ENCODE assay signal across 1 cellular context in the genomic region with DNA sequence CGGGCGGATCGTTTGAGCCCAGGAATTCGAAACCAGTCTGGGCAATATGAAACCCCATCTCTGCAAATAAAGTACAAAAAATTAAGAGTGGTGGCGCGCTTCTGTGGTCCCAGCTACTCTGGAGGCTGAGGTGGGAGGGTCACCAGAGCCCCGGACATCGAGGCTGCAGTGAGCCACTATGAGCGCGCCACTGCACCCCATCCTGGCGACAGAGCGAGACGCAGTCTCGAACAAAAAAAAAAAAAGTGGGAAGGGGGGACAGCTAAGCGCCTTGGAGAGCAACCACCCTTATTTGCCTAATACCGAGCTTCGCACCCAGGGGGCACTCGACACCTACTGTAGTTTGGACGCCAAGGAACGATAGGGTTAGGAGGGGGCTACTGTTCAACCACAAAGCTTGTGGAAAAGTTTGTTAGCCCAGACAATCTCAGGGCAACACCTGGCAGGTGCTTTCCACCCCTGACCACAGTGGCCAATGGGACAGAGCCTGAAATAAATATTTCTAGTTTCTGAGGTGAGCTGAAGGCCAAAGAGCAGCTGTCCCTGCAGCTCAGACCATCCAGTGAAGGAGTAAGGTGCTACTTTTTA.
TF ChIP-seq lines count a peak whose summit lies in the region.

No MANE protein-coding gene starts in this region.

TF ChIP-seq in HEK293, 187 proteins besides CTCF, POLR2A, EP300 and RAD21 (continued from another document):
- TF ChIP-seq, protein P1, sequence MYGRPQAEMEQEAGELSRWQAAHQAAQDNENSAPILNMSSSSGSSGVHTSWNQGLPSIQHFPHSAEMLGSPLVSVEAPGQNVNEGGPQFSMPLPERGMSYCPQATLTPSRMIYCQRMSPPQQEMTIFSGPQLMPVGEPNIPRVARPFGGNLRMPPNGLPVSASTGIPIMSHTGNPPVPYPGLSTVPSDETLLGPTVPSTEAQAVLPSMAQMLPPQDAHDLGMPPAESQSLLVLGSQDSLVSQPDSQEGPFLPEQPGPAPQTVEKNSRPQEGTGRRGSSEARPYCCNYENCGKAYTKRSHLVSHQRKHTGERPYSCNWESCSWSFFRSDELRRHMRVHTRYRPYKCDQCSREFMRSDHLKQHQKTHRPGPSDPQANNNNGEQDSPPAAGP (tag by site-specific recombination; IDR thresholded peaks at IDR 0.05), result peak; percentile 50; the same call in 1 of the 2 replicates
- TF ChIP-seq ZNF24 (tag by site-specific recombination; IDR thresholded peaks at IDR 0.05) (0 out of 2 replicates have a peak, but pooled peaks have one; percentile 19), KLF16 (tag by site-specific recombination; IDR thresholded peaks at IDR 0.05) (no peak), ZFP41 (tag by site-specific recombination; IDR thresholded peaks at IDR 0.05; ENCODE audit: borderline replicate concordance) (no peak), KLF9 (tag by site-specific recombination; IDR thresholded peaks at IDR 0.05; ENCODE audit: low read depth) (0 out of 2 replicates have a peak, but pooled peaks have one; percentile 14), ZNF76 (tag by site-specific recombination; IDR thresholded peaks at IDR 0.05; ENCODE audit: borderline replicate concordance, low read depth) (no peak), ZNF555 (tag by site-specific recombination; conservative IDR thresholded peaks at IDR 0.05) (no peak), GFI1B (tag by site-specific recombination; IDR thresholded peaks at IDR 0.05) (no peak), ZNF302 (tag by site-specific recombination; IDR thresholded peaks at IDR 0.05; ENCODE audit: low read depth) (no peak), ZFP3 (tag by site-specific recombination; IDR thresholded peaks at IDR 0.05; ENCODE audit: low read depth) (no peak), ZNF747 (tag by site-specific recombination; IDR thresholded peaks at IDR 0.05) (no peak), KLF1 (tag by site-specific recombination; IDR thresholded peaks at IDR 0.05) (no peak), ZNF664 (tag by site-specific recombination; IDR thresholded peaks at IDR 0.05) (no peak), ZNF530 (tag by site-specific recombination; IDR thresholded peaks at IDR 0.05; ENCODE audit: low read depth) (no peak), ZNF677 (tag by site-specific recombination; IDR thresholded peaks at IDR 0.05) (no peak), ZBTB8A (tag by site-specific recombination; IDR thresholded peaks at IDR 0.05) (no peak), HOXD13 (CRISPR knock-in tag; IDR thresholded peaks at IDR 0.05; ENCODE audit: borderline replicate concordance) (no peak), KLF10 (tag by site-specific recombination; IDR thresholded peaks at IDR 0.05) (no peak), MYNN (tag by site-specific recombination; IDR thresholded peaks at IDR 0.05; ENCODE audit: borderline replicate concordance) (no peak), ZNF404 (tag by site-specific recombination; IDR thresholded peaks at IDR 0.05) (no peak), ZNF658 (tag by site-specific recombination; IDR thresholded peaks at IDR 0.05) (no peak), ZNF610 (tag by site-specific recombination; IDR thresholded peaks at IDR 0.05; ENCODE audit: borderline replicate concordance) (peak; percentile 16; the same call in 1 of the 2 replicates), SP3 (tag by site-specific recombination; IDR thresholded peaks at IDR 0.05) (no peak), ZNF184 (tag by site-specific recombination; IDR thresholded peaks at IDR 0.05) (no peak), SCRT2 (tag by site-specific recombination; IDR thresholded peaks at IDR 0.05) (no peak), ZNF223 (tag by site-specific recombination; IDR thresholded peaks at IDR 0.05) (no peak), ZBTB21 (tag by site-specific recombination; IDR thresholded peaks at IDR 0.05) (no peak), ZNF660 (tag by site-specific recombination; IDR thresholded peaks at IDR 0.05) (peak; percentile 75; the same call in 1 of the 2 replicates), ZNF792 (tag by site-specific recombination; IDR thresholded peaks at IDR 0.05) (no peak), ZNF292 (tag by site-specific recombination; IDR thresholded peaks at IDR 0.05; ENCODE audit: borderline replicate concordance, low read depth) (no peak), TCF7L2 (IDR thresholded peaks at IDR 0.05; ENCODE audit: borderline replicate concordance, low read depth, low read length) (no peak), ZBTB17 (tag by site-specific recombination; IDR thresholded peaks at IDR 0.05) (peak; percentile 78), ZNF157 (tag by site-specific recombination; IDR thresholded peaks at IDR 0.05) (no peak), ZNF248 (tag by site-specific recombination; IDR thresholded peaks at IDR 0.05) (no peak), REPIN1 (tag by site-specific recombination; IDR thresholded peaks at IDR 0.05; ENCODE audit: low read depth) (no peak), ZNF768 (tag by site-specific recombination; IDR thresholded peaks at IDR 0.05) (no peak)
- TF ChIP-seq, protein P2, sequence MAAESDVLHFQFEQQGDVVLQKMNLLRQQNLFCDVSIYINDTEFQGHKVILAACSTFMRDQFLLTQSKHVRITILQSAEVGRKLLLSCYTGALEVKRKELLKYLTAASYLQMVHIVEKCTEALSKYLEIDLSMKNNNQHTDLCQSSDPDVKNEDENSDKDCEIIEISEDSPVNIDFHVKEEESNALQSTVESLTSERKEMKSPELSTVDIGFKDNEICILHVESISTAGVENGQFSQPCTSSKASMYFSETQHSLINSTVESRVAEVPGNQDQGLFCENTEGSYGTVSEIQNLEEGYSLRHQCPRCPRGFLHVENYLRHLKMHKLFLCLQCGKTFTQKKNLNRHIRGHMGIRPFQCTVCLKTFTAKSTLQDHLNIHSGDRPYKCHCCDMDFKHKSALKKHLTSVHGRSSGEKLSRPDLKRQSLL (tag by site-specific recombination; IDR thresholded peaks at IDR 0.05), result no peak
- TF ChIP-seq, protein P3, sequence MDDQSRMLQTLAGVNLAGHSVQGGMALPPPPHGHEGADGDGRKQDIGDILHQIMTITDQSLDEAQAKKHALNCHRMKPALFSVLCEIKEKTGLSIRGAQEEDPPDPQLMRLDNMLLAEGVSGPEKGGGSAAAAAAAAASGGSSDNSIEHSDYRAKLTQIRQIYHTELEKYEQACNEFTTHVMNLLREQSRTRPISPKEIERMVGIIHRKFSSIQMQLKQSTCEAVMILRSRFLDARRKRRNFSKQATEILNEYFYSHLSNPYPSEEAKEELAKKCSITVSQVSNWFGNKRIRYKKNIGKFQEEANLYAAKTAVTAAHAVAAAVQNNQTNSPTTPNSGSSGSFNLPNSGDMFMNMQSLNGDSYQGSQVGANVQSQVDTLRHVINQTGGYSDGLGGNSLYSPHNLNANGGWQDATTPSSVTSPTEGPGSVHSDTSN (CRISPR knock-in tag; IDR thresholded peaks at IDR 0.05), result no peak
- TF ChIP-seq, protein P4, sequence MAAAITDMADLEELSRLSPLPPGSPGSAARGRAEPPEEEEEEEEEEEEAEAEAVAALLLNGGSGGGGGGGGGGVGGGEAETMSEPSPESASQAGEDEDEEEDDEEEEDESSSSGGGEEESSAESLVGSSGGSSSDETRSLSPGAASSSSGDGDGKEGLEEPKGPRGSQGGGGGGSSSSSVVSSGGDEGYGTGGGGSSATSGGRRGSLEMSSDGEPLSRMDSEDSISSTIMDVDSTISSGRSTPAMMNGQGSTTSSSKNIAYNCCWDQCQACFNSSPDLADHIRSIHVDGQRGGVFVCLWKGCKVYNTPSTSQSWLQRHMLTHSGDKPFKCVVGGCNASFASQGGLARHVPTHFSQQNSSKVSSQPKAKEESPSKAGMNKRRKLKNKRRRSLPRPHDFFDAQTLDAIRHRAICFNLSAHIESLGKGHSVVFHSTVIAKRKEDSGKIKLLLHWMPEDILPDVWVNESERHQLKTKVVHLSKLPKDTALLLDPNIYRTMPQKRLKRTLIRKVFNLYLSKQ (tag by site-specific recombination; IDR thresholded peaks at IDR 0.05; ENCODE audit: borderline replicate concordance), result no peak
- TF ChIP-seq, protein P5, sequence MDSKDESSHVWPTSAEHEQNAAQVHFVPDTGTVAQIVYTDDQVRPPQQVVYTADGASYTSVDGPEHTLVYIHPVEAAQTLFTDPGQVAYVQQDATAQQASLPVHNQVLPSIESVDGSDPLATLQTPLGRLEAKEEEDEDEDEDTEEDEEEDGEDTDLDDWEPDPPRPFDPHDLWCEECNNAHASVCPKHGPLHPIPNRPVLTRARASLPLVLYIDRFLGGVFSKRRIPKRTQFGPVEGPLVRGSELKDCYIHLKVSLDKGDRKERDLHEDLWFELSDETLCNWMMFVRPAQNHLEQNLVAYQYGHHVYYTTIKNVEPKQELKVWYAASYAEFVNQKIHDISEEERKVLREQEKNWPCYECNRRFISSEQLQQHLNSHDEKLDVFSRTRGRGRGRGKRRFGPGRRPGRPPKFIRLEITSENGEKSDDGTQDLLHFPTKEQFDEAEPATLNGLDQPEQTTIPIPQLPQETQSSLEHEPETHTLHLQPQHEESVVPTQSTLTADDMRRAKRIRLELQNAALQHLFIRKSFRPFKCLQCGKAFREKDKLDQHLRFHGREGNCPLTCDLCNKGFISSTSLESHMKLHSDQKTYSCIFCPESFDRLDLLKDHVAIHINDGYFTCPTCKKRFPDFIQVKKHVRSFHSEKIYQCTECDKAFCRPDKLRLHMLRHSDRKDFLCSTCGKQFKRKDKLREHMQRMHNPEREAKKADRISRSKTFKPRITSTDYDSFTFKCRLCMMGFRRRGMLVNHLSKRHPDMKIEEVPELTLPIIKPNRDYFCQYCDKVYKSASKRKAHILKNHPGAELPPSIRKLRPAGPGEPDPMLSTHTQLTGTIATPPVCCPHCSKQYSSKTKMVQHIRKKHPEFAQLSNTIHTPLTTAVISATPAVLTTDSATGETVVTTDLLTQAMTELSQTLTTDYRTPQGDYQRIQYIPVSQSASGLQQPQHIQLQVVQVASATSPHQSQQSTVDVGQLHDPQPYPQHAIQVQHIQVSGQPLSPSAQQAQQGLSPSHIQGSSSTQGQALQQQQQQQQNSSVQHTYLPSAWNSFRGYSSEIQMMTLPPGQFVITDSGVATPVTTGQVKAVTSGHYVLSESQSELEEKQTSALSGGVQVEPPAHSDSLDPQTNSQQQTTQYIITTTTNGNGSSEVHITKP (tag by site-specific recombination; IDR thresholded peaks at IDR 0.05), result peak; percentile 67
- TF ChIP-seq, protein P6, sequence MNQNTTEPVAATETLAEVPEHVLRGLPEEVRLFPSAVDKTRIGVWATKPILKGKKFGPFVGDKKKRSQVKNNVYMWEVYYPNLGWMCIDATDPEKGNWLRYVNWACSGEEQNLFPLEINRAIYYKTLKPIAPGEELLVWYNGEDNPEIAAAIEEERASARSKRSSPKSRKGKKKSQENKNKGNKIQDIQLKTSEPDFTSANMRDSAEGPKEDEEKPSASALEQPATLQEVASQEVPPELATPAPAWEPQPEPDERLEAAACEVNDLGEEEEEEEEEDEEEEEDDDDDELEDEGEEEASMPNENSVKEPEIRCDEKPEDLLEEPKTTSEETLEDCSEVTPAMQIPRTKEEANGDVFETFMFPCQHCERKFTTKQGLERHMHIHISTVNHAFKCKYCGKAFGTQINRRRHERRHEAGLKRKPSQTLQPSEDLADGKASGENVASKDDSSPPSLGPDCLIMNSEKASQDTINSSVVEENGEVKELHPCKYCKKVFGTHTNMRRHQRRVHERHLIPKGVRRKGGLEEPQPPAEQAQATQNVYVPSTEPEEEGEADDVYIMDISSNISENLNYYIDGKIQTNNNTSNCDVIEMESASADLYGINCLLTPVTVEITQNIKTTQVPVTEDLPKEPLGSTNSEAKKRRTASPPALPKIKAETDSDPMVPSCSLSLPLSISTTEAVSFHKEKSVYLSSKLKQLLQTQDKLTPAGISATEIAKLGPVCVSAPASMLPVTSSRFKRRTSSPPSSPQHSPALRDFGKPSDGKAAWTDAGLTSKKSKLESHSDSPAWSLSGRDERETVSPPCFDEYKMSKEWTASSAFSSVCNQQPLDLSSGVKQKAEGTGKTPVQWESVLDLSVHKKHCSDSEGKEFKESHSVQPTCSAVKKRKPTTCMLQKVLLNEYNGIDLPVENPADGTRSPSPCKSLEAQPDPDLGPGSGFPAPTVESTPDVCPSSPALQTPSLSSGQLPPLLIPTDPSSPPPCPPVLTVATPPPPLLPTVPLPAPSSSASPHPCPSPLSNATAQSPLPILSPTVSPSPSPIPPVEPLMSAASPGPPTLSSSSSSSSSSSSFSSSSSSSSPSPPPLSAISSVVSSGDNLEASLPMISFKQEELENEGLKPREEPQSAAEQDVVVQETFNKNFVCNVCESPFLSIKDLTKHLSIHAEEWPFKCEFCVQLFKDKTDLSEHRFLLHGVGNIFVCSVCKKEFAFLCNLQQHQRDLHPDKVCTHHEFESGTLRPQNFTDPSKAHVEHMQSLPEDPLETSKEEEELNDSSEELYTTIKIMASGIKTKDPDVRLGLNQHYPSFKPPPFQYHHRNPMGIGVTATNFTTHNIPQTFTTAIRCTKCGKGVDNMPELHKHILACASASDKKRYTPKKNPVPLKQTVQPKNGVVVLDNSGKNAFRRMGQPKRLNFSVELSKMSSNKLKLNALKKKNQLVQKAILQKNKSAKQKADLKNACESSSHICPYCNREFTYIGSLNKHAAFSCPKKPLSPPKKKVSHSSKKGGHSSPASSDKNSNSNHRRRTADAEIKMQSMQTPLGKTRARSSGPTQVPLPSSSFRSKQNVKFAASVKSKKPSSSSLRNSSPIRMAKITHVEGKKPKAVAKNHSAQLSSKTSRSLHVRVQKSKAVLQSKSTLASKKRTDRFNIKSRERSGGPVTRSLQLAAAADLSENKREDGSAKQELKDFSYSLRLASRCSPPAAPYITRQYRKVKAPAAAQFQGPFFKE (tag by site-specific recombination; IDR thresholded peaks at IDR 0.05; ENCODE audit: borderline replicate concordance), result no peak
- TF ChIP-seq, protein P7, sequence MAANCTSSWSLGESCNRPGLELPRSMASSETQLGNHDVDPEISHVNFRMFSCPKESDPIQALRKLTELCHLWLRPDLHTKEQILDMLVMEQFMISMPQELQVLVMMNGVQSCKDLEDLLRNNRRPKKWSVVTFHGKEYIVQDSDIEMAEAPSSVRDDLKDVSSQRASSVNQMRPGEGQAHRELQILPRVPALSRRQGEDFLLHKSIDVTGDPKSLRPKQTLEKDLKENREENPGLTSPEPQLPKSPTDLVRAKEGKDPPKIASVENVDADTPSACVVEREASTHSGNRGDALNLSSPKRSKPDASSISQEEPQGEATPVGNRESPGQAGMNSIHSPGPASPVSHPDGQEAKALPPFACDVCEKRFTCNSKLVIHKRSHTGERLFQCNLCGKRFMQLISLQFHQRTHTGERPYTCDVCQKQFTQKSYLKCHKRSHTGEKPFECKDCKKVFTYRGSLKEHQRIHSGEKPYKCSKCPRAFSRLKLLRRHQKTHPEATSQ (tag by site-specific recombination; IDR thresholded peaks at IDR 0.05), result no peak
- TF ChIP-seq, protein P8, sequence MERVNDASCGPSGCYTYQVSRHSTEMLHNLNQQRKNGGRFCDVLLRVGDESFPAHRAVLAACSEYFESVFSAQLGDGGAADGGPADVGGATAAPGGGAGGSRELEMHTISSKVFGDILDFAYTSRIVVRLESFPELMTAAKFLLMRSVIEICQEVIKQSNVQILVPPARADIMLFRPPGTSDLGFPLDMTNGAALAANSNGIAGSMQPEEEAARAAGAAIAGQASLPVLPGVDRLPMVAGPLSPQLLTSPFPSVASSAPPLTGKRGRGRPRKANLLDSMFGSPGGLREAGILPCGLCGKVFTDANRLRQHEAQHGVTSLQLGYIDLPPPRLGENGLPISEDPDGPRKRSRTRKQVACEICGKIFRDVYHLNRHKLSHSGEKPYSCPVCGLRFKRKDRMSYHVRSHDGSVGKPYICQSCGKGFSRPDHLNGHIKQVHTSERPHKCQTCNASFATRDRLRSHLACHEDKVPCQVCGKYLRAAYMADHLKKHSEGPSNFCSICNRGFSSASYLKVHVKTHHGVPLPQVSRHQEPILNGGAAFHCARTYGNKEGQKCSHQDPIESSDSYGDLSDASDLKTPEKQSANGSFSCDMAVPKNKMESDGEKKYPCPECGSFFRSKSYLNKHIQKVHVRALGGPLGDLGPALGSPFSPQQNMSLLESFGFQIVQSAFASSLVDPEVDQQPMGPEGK (tag by site-specific recombination; IDR thresholded peaks at IDR 0.05), result peak; percentile 76
TF ChIP-seq in HEK293: peak in this region for 18.
